ENCODE assay signal across 7 cellular contexts in genomic region chr5:25446061-25446420, GRCh38.
DNase-seq lines count a peak whose midpoint lies in the region; ATAC-seq, FAIRE-seq and TF ChIP-seq lines count a peak whose summit lies in the region.
"Not testable (repeated sequence)": the region's sequence is repeated elsewhere in the genome, so short reads cannot be mapped to it uniquely, and the experiment has no call there.

No MANE protein-coding gene starts in this region.

- H3K9me3 ChIP-seq in HUES6 (ENCODE audit: control insufficient read depth, insufficient read depth, low read depth, low read length); astrocyte (ENCODE audit: insufficient read depth, low read depth, low read length); endodermal cell (ENCODE audit: control insufficient read depth, low read length); iPS-20b (ENCODE audit: insufficient read depth, low read depth, low read length); smooth muscle cell (replicated peaks; ENCODE audit: low read depth): not testable (repeated sequence)

- FAIRE-seq in astrocyte (lab: Jason Lieb, UNC), result not testable (repeated sequence)

- H3K4me1 Mint-ChIP-seq in GM23338 (peaks cover 35% of the 10 kb centered on the region), astrocyte (ENCODE audit: low read depth, unreplicated experiment) (peaks cover 15% of the 10 kb centered on the region), endodermal cell (peaks cover 34% of the 10 kb centered on the region), nephron progenitor cell (peaks cover 59% of the 10 kb centered on the region)

- DNase-seq in GM23338 (ENCODE audit: low spot score); astrocyte (ENCODE audit: low read depth); endodermal cell; nephron progenitor cell; smooth muscle cell (lab: John Stamatoyannopoulos, UW; ENCODE audit: unreplicated experiment): not testable (repeated sequence)

- H3K9me2 ChIP-seq in GM23338 (ENCODE audit: insufficient read depth), result not testable (repeated sequence)

- H3K79me2 ChIP-seq in GM23338 (replicated peaks; ENCODE audit: insufficient read depth), result peaks cover 62% of the 10 kb centered on the region
- H3K79me2 ChIP-seq in astrocyte (ENCODE audit: insufficient read depth, low read length); smooth muscle cell (ENCODE audit: low read depth): not testable (repeated sequence)

- H3K36me3 Mint-ChIP-seq in GM23338 (ENCODE audit: low read depth) (peaks cover 46% of the 10 kb centered on the region), endodermal cell (ENCODE audit: low read depth) (peaks cover 21% of the 10 kb centered on the region)
- not testable (repeated sequence) for H3K36me3 Mint-ChIP-seq in astrocyte (ENCODE audit: low read depth, unreplicated experiment); nephron progenitor cell (ENCODE audit: low read depth)

- H3K4me2 ChIP-seq in GM23338 (peak overlapping the region; percentile 60; the same call in 1 of the 2 replicates), smooth muscle cell (peak overlapping the region; percentile 24)
- not testable (repeated sequence) for H3K4me2 ChIP-seq in astrocyte (ENCODE audit: low read length)

- peak overlapping the region; percentile 97 for H3K4me3 Mint-ChIP-seq in GM23338
- peak overlapping the region; percentile 73 for H3K4me3 Mint-ChIP-seq in astrocyte (ENCODE audit: unreplicated experiment)
- H3K4me3 Mint-ChIP-seq in endodermal cell, result peak overlapping the region; percentile 80
- peak overlapping the region; percentile 86 for H3K4me3 Mint-ChIP-seq in nephron progenitor cell

- H3K36me3 ChIP-seq in GM23338 (ENCODE audit: insufficient read depth) (peaks cover 31% of the 10 kb centered on the region; the same call in 1 of the 2 replicates), HUES6 (ENCODE audit: control insufficient read depth, insufficient read depth, low read length) (peaks cover 41% of the 10 kb centered on the region), iPS-20b (ENCODE audit: insufficient read depth, low read depth, low read length) (peaks cover 20% of the 10 kb centered on the region; the same call in 1 of the 2 replicates)
- H3K36me3 ChIP-seq in astrocyte (ENCODE audit: insufficient read depth, low read length); endodermal cell (ENCODE audit: control insufficient read depth, insufficient read depth, low read length); smooth muscle cell (ENCODE audit: low read depth): not testable (repeated sequence)

- ATAC-seq in GM23338, result not testable (repeated sequence)

- not testable (repeated sequence) for H3K4me3 ChIP-seq in GM23338; astrocyte (ENCODE audit: insufficient read depth, low read depth, low read length); smooth muscle cell
- H3K4me3 ChIP-seq in HUES6 (ENCODE audit: low read depth, low read length), result peak overlapping the region; percentile 35; the same call in 1 of the 2 replicates
- peak overlapping the region; percentile 91 for H3K4me3 ChIP-seq in endodermal cell (ENCODE audit: low read length)
- H3K4me3 ChIP-seq in iPS-20b (ENCODE audit: low read length), result peak overlapping the region; percentile 38

- not testable (repeated sequence) for TF ChIP-seq CTCF in GM23338 (conservative IDR thresholded peaks at IDR 0.05; ENCODE audit: low read depth in 2 of 2); astrocyte (IDR thresholded peaks at IDR 0.05; ENCODE audit: insufficient read depth, low read depth, low read length); endodermal cell (conservative IDR thresholded peaks at IDR 0.05); nephron progenitor cell (IDR thresholded peaks at IDR 0.05); smooth muscle cell (IDR thresholded peaks at IDR 0.05; ENCODE audit: borderline replicate concordance, insufficient read depth, poor library complexity, severe bottlenecking)

- H3K27ac Mint-ChIP-seq in GM23338 (peak overlapping the region; percentile 92), astrocyte (ENCODE audit: unreplicated experiment) (peak overlapping the region; percentile 97), endodermal cell (peak overlapping the region; percentile 98), nephron progenitor cell (peak overlapping the region; percentile 99)

- H3K27ac ChIP-seq in GM23338 (ENCODE audit: low read depth), result peak overlapping the region; percentile 98
- peak overlapping the region; percentile 99 for H3K27ac ChIP-seq in HUES6 (ENCODE audit: low read depth, low read length)
- H3K27ac ChIP-seq in astrocyte (ENCODE audit: low read depth, low read length); endodermal cell (ENCODE audit: low read depth, low read length); smooth muscle cell (ENCODE audit: low read depth): not testable (repeated sequence)
- H3K27ac ChIP-seq in iPS-20b (ENCODE audit: low read length), result peak overlapping the region; percentile 61

- not testable (repeated sequence) for H3K9me3 Mint-ChIP-seq in GM23338; astrocyte (ENCODE audit: unreplicated experiment); endodermal cell; nephron progenitor cell

- not testable (repeated sequence) for H3K27me3 ChIP-seq in GM23338 (ENCODE audit: insufficient read depth); HUES6 (ENCODE audit: control insufficient read depth, insufficient read depth, low read length); astrocyte (ENCODE audit: insufficient read depth, low read length); endodermal cell (ENCODE audit: control insufficient read depth, insufficient read depth, low read length, poor library complexity, severe bottlenecking); iPS-20b (ENCODE audit: insufficient read depth, low read length); smooth muscle cell (ENCODE audit: low read depth)

- H4K20me1 ChIP-seq in GM23338 (replicated peaks; ENCODE audit: insufficient read depth), result peaks cover 19% of the 10 kb centered on the region
- not testable (repeated sequence) for H4K20me1 ChIP-seq in astrocyte (ENCODE audit: insufficient read depth, low read length); smooth muscle cell (ENCODE audit: low read depth)

- peaks cover 18% of the 10 kb centered on the region for H3K27me3 Mint-ChIP-seq in GM23338 (ENCODE audit: insufficient read depth, low read depth, poor library complexity)
- not testable (repeated sequence) for H3K27me3 Mint-ChIP-seq in astrocyte (ENCODE audit: low read depth, unreplicated experiment); endodermal cell (ENCODE audit: insufficient read depth); nephron progenitor cell (ENCODE audit: low read depth, poor library complexity)

- WGBS in endodermal cell (ENCODE audit: insufficient coverage in 1 of 2, insufficient read length in 1 of 2), 2 experiments, result 0% methylated on average over 2 of the region's 3 CpGs; no CpG with 5 or more reads in 1 of the 2 experiments
- 16% methylated on average over 3 of the region's 3 CpGs for WGBS in smooth muscle cell (ENCODE audit: low lambda C conversion rate)

- H2AFZ ChIP-seq in GM23338; astrocyte (ENCODE audit: low read depth, low read length): not testable (repeated sequence)
- H2AFZ ChIP-seq in smooth muscle cell (ENCODE audit: low read depth), result peak overlapping the region; percentile 68

- H3K4me1 ChIP-seq in GM23338 (ENCODE audit: insufficient read depth) (peaks cover 50% of the 10 kb centered on the region), HUES6 (ENCODE audit: control insufficient read depth, insufficient read depth, low read length) (peaks cover 42% of the 10 kb centered on the region), endodermal cell (ENCODE audit: control insufficient read depth, insufficient read depth, low read length) (peaks cover 16% of the 10 kb centered on the region), iPS-20b (ENCODE audit: insufficient read depth, low read length) (peaks cover 40% of the 10 kb centered on the region), smooth muscle cell (ENCODE audit: low read depth) (peaks cover 52% of the 10 kb centered on the region)
- H3K4me1 ChIP-seq in astrocyte (ENCODE audit: insufficient read depth, low read length), result not testable (repeated sequence)

- peaks cover 12% of the 10 kb centered on the region; the same call in 1 of the 2 replicates for H3F3A ChIP-seq in GM23338 (replicated peaks; ENCODE audit: low read depth)
- H3F3A ChIP-seq in smooth muscle cell (ENCODE audit: low read depth), result peaks cover 10% of the 10 kb centered on the region

- H3K9ac ChIP-seq in HUES6 (ENCODE audit: low read length) (peak overlapping the region; percentile 45), endodermal cell (ENCODE audit: extremely low read depth, low read length, poor library complexity, severe bottlenecking) (peak overlapping the region; percentile 91), iPS-20b (ENCODE audit: low read depth, low read length) (peak overlapping the region; percentile 69)
- not testable (repeated sequence) for H3K9ac ChIP-seq in astrocyte (ENCODE audit: low read length); smooth muscle cell (ENCODE audit: low read depth)

TF ChIP-seq in GM23338, 12 proteins besides CTCF, POLR2A, EP300 and RAD21:
- TF ChIP-seq NANOG (IDR thresholded peaks at IDR 0.05; ENCODE audit: borderline replicate concordance), result 0 out of 2 replicates have a peak, but pooled peaks have one; percentile 46
- TF ChIP-seq CREB1 (CRISPR knock-in tag; IDR thresholded peaks at IDR 0.05; ENCODE audit: low read depth), result peak; percentile 17; the same call in 1 of the 2 replicates
